18 cellular contexts compared by ENCODE assay signal in the genomic region with DNA sequence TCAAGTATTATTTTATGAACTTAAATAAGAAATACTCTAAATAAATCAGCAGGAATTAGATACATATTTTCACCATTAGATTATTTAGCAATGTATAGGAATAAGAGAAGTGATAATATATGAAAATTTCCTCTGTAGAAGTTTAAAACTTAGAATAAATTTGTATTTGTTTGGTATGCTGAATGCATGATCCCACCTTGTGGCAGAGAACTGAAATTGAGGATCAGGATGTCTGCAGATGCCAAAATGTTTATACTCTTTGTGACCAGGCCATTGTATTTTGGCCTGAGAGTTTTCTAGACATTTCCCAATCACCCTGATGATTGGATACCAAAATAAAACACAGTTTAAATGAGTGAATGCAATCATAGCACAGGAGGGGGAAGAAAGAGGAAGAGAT. TPM values are rescaled to one million over a fixed set of nuclear protein-coding genes. Genes with fewer than 3 reads are reported as not detected.
DNase-seq lines count a peak whose midpoint lies in the region; ATAC-seq and TF ChIP-seq lines count a peak whose summit lies in the region.
"Had no signal": no experiment of that assay in that cellular context is flagged by ENCODE, and none has a peak within 500 bp of the region (broad histone marks: within the 10 kb centered on the region; RNA-seq: fewer than 3 reads in every experiment).

No MANE protein-coding gene starts in this region.

- no peak for TF ChIP-seq POLR2A in upper lobe of left lung (IDR thresholded peaks at IDR 0.05)

- H3K4me1 ChIP-seq in left ventricle myocardium inferior (peaks cover 34% of the 10 kb centered on the region), heart right ventricle (peaks cover 0 to 21% (median 6%) of the 10 kb centered on the region in 9 donors), adipocyte (ENCODE audit: control insufficient read depth, insufficient read depth, low read length) (peaks cover 27% of the 10 kb centered on the region), upper lobe of left lung (peaks cover 4 to 22% (median 13%) of the 10 kb centered on the region in 4 donors)

- no peak overlapping the region for H3K9ac ChIP-seq in adipocyte (ENCODE audit: low read length)

- intact Hi-C loops in left ventricle myocardium inferior (cut with micrococcal nuclease): no loop called here
- intact Hi-C loops in heart right ventricle (cut with DNase I): no loop called here

- peak; percentile 9 for TF ChIP-seq CTCF in left ventricle myocardium inferior (IDR thresholded peaks at IDR 0.05; ENCODE audit: borderline replicate concordance)
- peak in 2 of 9 donors; percentile 9 to 14 for TF ChIP-seq CTCF in heart right ventricle (IDR thresholded peaks at IDR 0.05)
- TF ChIP-seq CTCF in fibroblast of villous mesenchyme (IDR thresholded peaks at IDR 0.05; ENCODE audit: insufficient read depth, low read depth, low read length): peak; percentile 58
- peak; percentile 61 for TF ChIP-seq CTCF in type B pancreatic cell (conservative IDR thresholded peaks at IDR 0.05)
- no peak for TF ChIP-seq CTCF in upper lobe of left lung (IDR thresholded peaks at IDR 0.05)

- H3K27me3 ChIP-seq in left ventricle myocardium inferior (ENCODE audit: low read depth) (no peaks in the 10 kb centered on the region), heart right ventricle (no peaks in the 10 kb centered on the region), adipocyte (replicated peaks; ENCODE audit: control insufficient read depth, insufficient read depth, low read length) (peaks cover 5% of the 10 kb centered on the region), upper lobe of left lung (no peaks in the 10 kb centered on the region)
- H3K27me3 ChIP-seq: dorsolateral prefrontal cortex, heart left ventricle had no signal

- H3K9me3 ChIP-seq in left ventricle myocardium inferior (replicated peaks): no peaks in the 10 kb centered on the region
- H3K9me3 ChIP-seq in heart right ventricle: no peaks in the 10 kb centered on the region
- H3K9me3 ChIP-seq in adipocyte (ENCODE audit: control insufficient read depth, low read length): no peaks in the 10 kb centered on the region
- no peaks in the 10 kb centered on the region for H3K9me3 ChIP-seq in upper lobe of left lung
- H3K9me3 ChIP-seq: heart left ventricle had no signal

- DNase-seq in left ventricle myocardium inferior: no peak
- no peak for DNase-seq in heart right ventricle
- DNase-seq in adipocyte (ENCODE audit: low read depth): peak; percentile 52
- peak; percentile 38 for DNase-seq in fibroblast of villous mesenchyme (ENCODE audit: low read depth)
- DNase-seq in type B pancreatic cell (ENCODE audit: extremely low spot score, unreplicated experiment): no peak
- no peak for DNase-seq in NAMALWA (ENCODE audit: low spot score)
- no peak for DNase-seq in upper lobe of left lung
- DNase-seq: activated CD8-positive, alpha-beta memory T cell treated with anti-CD3 and anti-CD28 coated beads, Interleukin-2, amount 10 ng/mL, durations not matched to agents 7 days and 5 days; activated naive CD8-positive, alpha-beta T cell treated with anti-CD3 and anti-CD28 coated beads for 36 hours; dorsolateral prefrontal cortex; heart left ventricle; NCI-H1092; NCI-H446 treated with DMSO at 0.1 percent for 48 hours; posterior cingulate gyrus; stimulated activated CD4-positive, alpha-beta T cell treated with anti-CD3 and anti-CD28 coated beads, Interleukin-4, amount 100 ng/mL, for 24 hours; stimulated activated naive CD4-positive, alpha-beta T cell treated with Interleukin-2 at 50 U/mL for 16 hours had no signal

- no peaks in the 10 kb centered on the region for H3K36me3 Mint-ChIP-seq in type B pancreatic cell
- H3K36me3 Mint-ChIP-seq: activated CD8-positive, alpha-beta memory T cell treated with anti-CD3 and anti-CD28 coated beads, Interleukin-2, amount 10 ng/mL, durations not matched to agents 7 days and 5 days; activated naive CD8-positive, alpha-beta T cell treated with anti-CD3 and anti-CD28 coated beads for 36 hours had no signal

- H3K36me3 ChIP-seq in left ventricle myocardium inferior (peaks cover 1% of the 10 kb centered on the region), heart right ventricle (peaks cover 0 to 2% (median 0%) of the 10 kb centered on the region in 9 donors), adipocyte (ENCODE audit: control insufficient read depth, insufficient read depth, low read length, severe bottlenecking) (no peaks in the 10 kb centered on the region), upper lobe of left lung (no peaks in the 10 kb centered on the region)

- no peaks in the 10 kb centered on the region for H3K27me3 Mint-ChIP-seq in type B pancreatic cell
- H3K27me3 Mint-ChIP-seq: activated CD8-positive, alpha-beta memory T cell treated with anti-CD3 and anti-CD28 coated beads, Interleukin-2, amount 10 ng/mL, durations not matched to agents 7 days and 5 days; activated naive CD8-positive, alpha-beta T cell treated with anti-CD3 and anti-CD28 coated beads for 36 hours had no signal

- no peak overlapping the region for H3K4me3 ChIP-seq in left ventricle myocardium inferior
- H3K4me3 ChIP-seq in heart right ventricle: no peak overlapping the region
- H3K4me3 ChIP-seq in adipocyte (ENCODE audit: low read length): no peak overlapping the region
- H3K4me3 ChIP-seq in fibroblast of villous mesenchyme (ENCODE audit: low read depth, low read length): no peak overlapping the region
- H3K4me3 ChIP-seq in upper lobe of left lung: no peak overlapping the region
- H3K4me3 ChIP-seq: dorsolateral prefrontal cortex, lung had no signal

- no peak for TF ChIP-seq EP300 in upper lobe of left lung (IDR thresholded peaks at IDR 0.05)

- peaks cover 15% of the 10 kb centered on the region for H3K4me1 Mint-ChIP-seq in type B pancreatic cell (ENCODE audit: unreplicated experiment)
- H3K4me1 Mint-ChIP-seq: activated CD8-positive, alpha-beta memory T cell treated with anti-CD3 and anti-CD28 coated beads, Interleukin-2, amount 10 ng/mL, durations not matched to agents 7 days and 5 days; activated naive CD8-positive, alpha-beta T cell treated with anti-CD3 and anti-CD28 coated beads for 36 hours had no signal

- no peak overlapping the region for H3K27ac ChIP-seq in left ventricle myocardium inferior (replicated peaks)
- no peak overlapping the region for H3K27ac ChIP-seq in heart right ventricle
- H3K27ac ChIP-seq in upper lobe of left lung: no peak overlapping the region
- H3K27ac ChIP-seq: dorsolateral prefrontal cortex had no signal

- no peaks in the 10 kb centered on the region for H3K9me3 Mint-ChIP-seq in type B pancreatic cell

- H3K27ac Mint-ChIP-seq in type B pancreatic cell: no peak overlapping the region
- H3K27ac Mint-ChIP-seq: activated CD8-positive, alpha-beta memory T cell treated with anti-CD3 and anti-CD28 coated beads, Interleukin-2, amount 10 ng/mL, durations not matched to agents 7 days and 5 days; activated naive CD8-positive, alpha-beta T cell treated with anti-CD3 and anti-CD28 coated beads for 36 hours had no signal

- H3K4me3 Mint-ChIP-seq in type B pancreatic cell: no peak overlapping the region
- H3K4me3 Mint-ChIP-seq: activated CD8-positive, alpha-beta memory T cell treated with anti-CD3 and anti-CD28 coated beads, Interleukin-2, amount 10 ng/mL, durations not matched to agents 7 days and 5 days; activated naive CD8-positive, alpha-beta T cell treated with anti-CD3 and anti-CD28 coated beads for 36 hours had no signal

- no peak for ATAC-seq in heart right ventricle
- no peak for ATAC-seq in GM18498 (IDR thresholded peaks at IDR 0.05; ENCODE audit: unreplicated experiment)
- ATAC-seq in upper lobe of left lung (ENCODE audit: low FRiP score in 2 of 2): no peak
- ATAC-seq: activated CD8-positive, alpha-beta memory T cell treated with anti-CD3 and anti-CD28 coated beads, Interleukin-2, amount 10 ng/mL, durations not matched to agents 7 days and 5 days had no signal

RNA-seq across cellular contexts. Expression of a gene that starts 6.3 kb away (rescaled TPM):
- total RNA-seq in left ventricle myocardium inferior (74.1 TPM), heart right ventricle (100 to 1,000 TPM in 4 of 10 donors, 10 to 100 TPM in 6; 39.2 to 138 (median 77.8) TPM), fibroblast of villous mesenchyme (0.43 and 2.9 TPM in 2 replicates), type B pancreatic cell (ENCODE audit: low replicate concordance) (86.2 TPM in 1 of 2 replicates, not detected in the other), upper lobe of left lung (1 to 10 TPM in 4 of 6 donors, not detected in 2; 3.3 to 8.4 (median 4.2) TPM)
- polyA plus RNA-seq in heart right ventricle: 10 to 100 TPM in 1 of 2 donors, 1 to 10 TPM in 1; 7.2 to 11.0 TPM
- total RNA-seq: activated CD8-positive, alpha-beta memory T cell treated with anti-CD3 and anti-CD28 coated beads, Interleukin-2, amount 10 ng/mL, durations not matched to agents 7 days and 5 days; activated naive CD8-positive, alpha-beta T cell treated with anti-CD3 and anti-CD28 coated beads for 36 hours had no signal

Comparison
In these comparisons a context has a peak if more than half of its experiments do, and no peak if none do; other contexts are left out.
1. DNase-seq: peak in adipocyte (single experiment) and fibroblast of villous mesenchyme (single experiment); none in left ventricle myocardium inferior (single experiment), heart right ventricle (0 of 2), type B pancreatic cell (single experiment), NAMALWA (single experiment) and upper lobe of left lung (0 of 2).
2. CTCF ChIP-seq: peak in left ventricle myocardium inferior (single experiment), fibroblast of villous mesenchyme (single experiment) and type B pancreatic cell (single experiment); none in upper lobe of left lung (0 of 6).